In the genomic region with DNA sequence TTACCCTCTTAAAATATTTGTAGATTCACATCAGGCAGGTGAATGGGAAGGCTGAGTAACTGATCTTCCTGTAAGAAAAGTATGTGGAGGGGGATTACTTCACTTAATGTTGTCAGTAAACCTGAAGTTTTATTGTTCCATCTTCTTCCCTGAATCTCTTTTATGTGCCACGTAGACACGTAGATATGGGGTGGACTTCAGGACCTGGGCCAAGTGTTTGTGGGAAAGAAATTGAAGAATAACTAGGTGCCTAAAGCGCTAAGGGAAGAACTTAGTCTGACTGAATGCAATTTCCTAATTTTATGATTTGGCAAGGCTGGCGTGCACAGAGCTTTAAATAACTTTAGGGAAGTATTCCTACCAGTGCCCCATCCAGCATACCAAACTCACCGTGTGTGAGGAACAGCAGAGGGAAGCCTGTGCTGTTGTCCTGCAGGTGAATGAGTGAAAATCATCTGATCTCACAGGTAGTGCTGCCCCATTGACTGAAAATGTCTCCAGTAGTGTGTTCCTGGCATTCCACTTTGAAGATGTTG, we compare ENCODE assay signal across 16 cellular contexts.
"Had no signal": no experiment of that assay in that cellular context is flagged by ENCODE, and none has a peak within 500 bp of the region (broad histone marks: within the 10 kb centered on the region; RNA-seq: fewer than 3 reads in every experiment).

No MANE protein-coding gene starts in this region.

- H3K9me3 ChIP-seq: psoas muscle, sigmoid colon, tibial nerve had no signal

- H3K36me3 ChIP-seq: brain microvascular endothelial cell had no signal

- H3K4me3 ChIP-seq: psoas muscle, sigmoid colon, tibial nerve had no signal

- H3K27ac ChIP-seq: brain microvascular endothelial cell, psoas muscle, sigmoid colon, tibial nerve had no signal

- H3K27me3 ChIP-seq: brain microvascular endothelial cell, sigmoid colon, tibial nerve had no signal

- ATAC-seq: activated CD4-positive, CD25-positive, alpha-beta regulatory T cell treated with anti-CD3 and anti-CD28 coated beads, Interleukin-2, amount 50 U/mL, for 24 hours; activated naive CD4-positive, alpha-beta T cell treated with anti-CD3 and anti-CD28 coated beads, Interleukin-2, amount 50 U/mL, for 72 hours; natural killer cell; stimulated activated naive B cell treated with anti-CD40 and anti-IgM and Interleukin-4, amounts not matched to agents 10 μg/mL and 1 μg/mL and 100 μg/mL, for 72 hours; T-helper 17 cell had no signal

- H3K4me1 ChIP-seq: psoas muscle, tibial nerve had no signal

- DNase-seq: activated CD4-positive, alpha-beta T cell treated with anti-CD3 and anti-CD28 coated beads, Interleukin-2, amount 50 U/mL, for 4 hours; activated T-cell treated with anti-CD3 and anti-CD28 coated beads, Interleukin-2, amount 50 U/mL, for 1 hour; brain microvascular endothelial cell; cerebellar nuclear complex; erythroblast; hypothalamus; natural killer cell; nucleus accumbens; psoas muscle; sigmoid colon; stimulated activated CD4-positive, alpha-beta T cell treated with anti-CD3 and anti-CD28 coated beads, Interleukin-2, amount 100 ng/mL, for 24 hours; stimulated activated naive B cell treated with anti-CD40 and anti-IgM and Interleukin-4, amounts not matched to agents 10 μg/mL and 1 μg/mL and 100 μg/mL, for 72 hours; T-helper 17 cell had no signal
